In the genomic region with DNA sequence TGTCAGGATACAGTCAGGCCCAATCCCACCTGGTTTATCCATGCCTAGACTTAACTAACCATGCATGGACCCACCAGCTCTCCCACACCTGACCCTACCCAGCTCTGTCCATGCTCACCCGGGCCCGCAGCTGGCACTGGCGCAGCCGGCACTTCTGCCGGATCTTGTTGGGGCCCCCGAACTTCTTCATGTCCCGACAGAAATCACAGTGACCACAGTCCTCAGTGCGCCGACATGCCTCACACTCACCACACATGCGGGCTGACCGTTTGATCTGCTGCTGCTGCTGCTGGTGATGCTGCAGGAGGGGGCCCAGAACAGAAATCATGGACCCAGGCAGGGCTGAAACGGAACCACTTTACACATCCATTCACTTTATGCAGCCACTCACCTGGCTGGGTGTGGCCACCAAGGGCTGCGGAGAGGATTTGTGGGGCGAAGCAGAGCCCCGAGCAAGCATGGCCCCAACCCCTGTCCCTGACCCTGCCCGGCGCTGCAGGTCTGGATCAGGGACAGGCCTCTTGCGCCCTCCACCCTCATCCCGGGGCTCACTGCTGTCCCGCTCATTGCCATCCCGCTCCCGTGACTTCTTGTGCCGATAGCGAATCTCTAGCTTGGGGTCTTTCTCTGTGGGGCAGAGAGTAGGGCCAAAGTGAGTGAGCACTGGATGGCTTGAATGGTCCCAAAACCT, we compare ENCODE assay signal across 1 cellular context.
TF ChIP-seq lines count a peak whose summit lies in the region.

No MANE protein-coding gene starts in this region.

TF ChIP-seq in GM23338, 12 proteins besides CTCF, POLR2A, EP300 and RAD21 (continued from another document):
- TF ChIP-seq, protein P1, sequence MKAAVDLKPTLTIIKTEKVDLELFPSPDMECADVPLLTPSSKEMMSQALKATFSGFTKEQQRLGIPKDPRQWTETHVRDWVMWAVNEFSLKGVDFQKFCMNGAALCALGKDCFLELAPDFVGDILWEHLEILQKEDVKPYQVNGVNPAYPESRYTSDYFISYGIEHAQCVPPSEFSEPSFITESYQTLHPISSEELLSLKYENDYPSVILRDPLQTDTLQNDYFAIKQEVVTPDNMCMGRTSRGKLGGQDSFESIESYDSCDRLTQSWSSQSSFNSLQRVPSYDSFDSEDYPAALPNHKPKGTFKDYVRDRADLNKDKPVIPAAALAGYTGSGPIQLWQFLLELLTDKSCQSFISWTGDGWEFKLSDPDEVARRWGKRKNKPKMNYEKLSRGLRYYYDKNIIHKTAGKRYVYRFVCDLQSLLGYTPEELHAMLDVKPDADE (IDR thresholded peaks at IDR 0.05), result no peak
- TF ChIP-seq POLR2AphosphoS5 (IDR thresholded peaks at IDR 0.05; ENCODE audit: low read depth) (no peak), STAT1 (IDR thresholded peaks at IDR 0.05; ENCODE audit: unreplicated experiment) (no peak), ZNF114 (CRISPR knock-in tag; IDR thresholded peaks at IDR 0.05) (no peak), EZH2phosphoT487 (IDR thresholded peaks at IDR 0.05; ENCODE audit: unreplicated experiment) (no peak), CREB1 (CRISPR knock-in tag; IDR thresholded peaks at IDR 0.05; ENCODE audit: low read depth) (no peak), JUNB (IDR thresholded peaks at IDR 0.05; ENCODE audit: unreplicated experiment) (no peak)
- TF ChIP-seq, protein P2, sequence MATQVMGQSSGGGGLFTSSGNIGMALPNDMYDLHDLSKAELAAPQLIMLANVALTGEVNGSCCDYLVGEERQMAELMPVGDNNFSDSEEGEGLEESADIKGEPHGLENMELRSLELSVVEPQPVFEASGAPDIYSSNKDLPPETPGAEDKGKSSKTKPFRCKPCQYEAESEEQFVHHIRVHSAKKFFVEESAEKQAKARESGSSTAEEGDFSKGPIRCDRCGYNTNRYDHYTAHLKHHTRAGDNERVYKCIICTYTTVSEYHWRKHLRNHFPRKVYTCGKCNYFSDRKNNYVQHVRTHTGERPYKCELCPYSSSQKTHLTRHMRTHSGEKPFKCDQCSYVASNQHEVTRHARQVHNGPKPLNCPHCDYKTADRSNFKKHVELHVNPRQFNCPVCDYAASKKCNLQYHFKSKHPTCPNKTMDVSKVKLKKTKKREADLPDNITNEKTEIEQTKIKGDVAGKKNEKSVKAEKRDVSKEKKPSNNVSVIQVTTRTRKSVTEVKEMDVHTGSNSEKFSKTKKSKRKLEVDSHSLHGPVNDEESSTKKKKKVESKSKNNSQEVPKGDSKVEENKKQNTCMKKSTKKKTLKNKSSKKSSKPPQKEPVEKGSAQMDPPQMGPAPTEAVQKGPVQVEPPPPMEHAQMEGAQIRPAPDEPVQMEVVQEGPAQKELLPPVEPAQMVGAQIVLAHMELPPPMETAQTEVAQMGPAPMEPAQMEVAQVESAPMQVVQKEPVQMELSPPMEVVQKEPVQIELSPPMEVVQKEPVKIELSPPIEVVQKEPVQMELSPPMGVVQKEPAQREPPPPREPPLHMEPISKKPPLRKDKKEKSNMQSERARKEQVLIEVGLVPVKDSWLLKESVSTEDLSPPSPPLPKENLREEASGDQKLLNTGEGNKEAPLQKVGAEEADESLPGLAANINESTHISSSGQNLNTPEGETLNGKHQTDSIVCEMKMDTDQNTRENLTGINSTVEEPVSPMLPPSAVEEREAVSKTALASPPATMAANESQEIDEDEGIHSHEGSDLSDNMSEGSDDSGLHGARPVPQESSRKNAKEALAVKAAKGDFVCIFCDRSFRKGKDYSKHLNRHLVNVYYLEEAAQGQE (IDR thresholded peaks at IDR 0.05; ENCODE audit: unreplicated experiment), result no peak
